ENCODE assay signal across 21 cellular contexts in genomic region chr13:88000239-88000638, GRCh38.
A peak's percentile ranks its signal among the peaks of the same experiment; 100 is the strongest.
DNase-seq lines count a peak whose midpoint lies in the region; ATAC-seq, FAIRE-seq and TF ChIP-seq lines count a peak whose summit lies in the region.
"Had no signal": no experiment of that assay in that cellular context is flagged by ENCODE, and none has a peak within 500 bp of the region (broad histone marks: within the 10 kb centered on the region; RNA-seq: fewer than 3 reads in every experiment).

No MANE protein-coding gene starts in this region.

- TF ChIP-seq POLR2A in sigmoid colon (IDR thresholded peaks at IDR 0.05): no peak

- DNase-seq in EL (peak; percentile 6), LNCaP clone FGC (ENCODE audit: low read depth) (no peak), astrocyte (ENCODE audit: low read depth) (peak; percentile 6), renal cortical epithelial cell (ENCODE audit: low read depth) (peak; percentile 35), sigmoid colon (no peak)
- DNase-seq: activated CD4-positive, CD25-positive, alpha-beta regulatory T cell treated with anti-CD3 and anti-CD28 coated beads, Interleukin-2, amount 50 U/mL, for 72 hours; activated CD8-positive, alpha-beta memory T cell treated with anti-CD3 and anti-CD28 coated beads, Interleukin-2, amount 50 U/mL, for 48 hours; activated naive CD4-positive, alpha-beta T cell treated with anti-CD3 and anti-CD28 coated beads, Interleukin-2, amount 10 ng/mL, durations not matched to agents 7 days and 5 days; caudate nucleus; effector memory CD8-positive, alpha-beta T cell; H9; lower lobe of right lung; NCI-H345; PC-3; right cardiac atrium; stimulated activated CD4-positive, alpha-beta T cell treated with anti-CD3 and anti-CD28 coated beads, Interleukin-4, amount 100 ng/mL, for 24 hours had no signal

- H3K4me2 ChIP-seq in astrocyte (ENCODE audit: low read length): peak overlapping the region; percentile 35
- H3K4me2 ChIP-seq: neural progenitor cell had no signal

- H3K9ac ChIP-seq in astrocyte (ENCODE audit: low read length): no peak overlapping the region
- H3K9ac ChIP-seq: neural progenitor cell had no signal

- intact Hi-C loops in sigmoid colon (cut with DNase I): no loop called here

- TF ChIP-seq EP300 in sigmoid colon (IDR thresholded peaks at IDR 0.05): no peak

- H3K9me3 ChIP-seq in astrocyte (ENCODE audit: insufficient read depth, low read depth, low read length): peaks cover 3% of the 10 kb centered on the region
- H3K9me3 ChIP-seq in sigmoid colon: no peaks in the 10 kb centered on the region
- H3K9me3 ChIP-seq: lower lobe of right lung, upper lobe of left lung had no signal

- no peak for FAIRE-seq in astrocyte (lab: Jason Lieb, UNC)

- H3K4me1 Mint-ChIP-seq in astrocyte (ENCODE audit: low read depth, unreplicated experiment): peaks cover 15% of the 10 kb centered on the region
- H3K4me1 Mint-ChIP-seq: activated naive CD4-positive, alpha-beta T cell treated with anti-CD3 and anti-CD28 coated beads, Interleukin-2, amount 10 ng/mL, durations not matched to agents 7 days and 5 days had no signal

- TF ChIP-seq CTCF in LNCaP clone FGC (IDR thresholded peaks at IDR 0.05; ENCODE audit: control insufficient read depth, extremely low read depth, insufficient read depth) (peak; percentile 27; the same call in 1 of the 2 replicates), astrocyte (IDR thresholded peaks at IDR 0.05; ENCODE audit: insufficient read depth, low read depth, low read length) (peak; percentile 25), sigmoid colon (IDR thresholded peaks at IDR 0.05) (no peak)

- H3K4me3 ChIP-seq in LNCaP clone FGC (ENCODE audit: low read depth, low read length) (no peak overlapping the region), astrocyte (ENCODE audit: insufficient read depth, low read depth, low read length) (no peak overlapping the region), sigmoid colon (no peak overlapping the region)
- H3K4me3 ChIP-seq: lower lobe of right lung, neural progenitor cell, upper lobe of left lung had no signal

- peaks cover 17% of the 10 kb centered on the region for H3K4me1 ChIP-seq in astrocyte (ENCODE audit: insufficient read depth, low read length)
- H3K4me1 ChIP-seq in sigmoid colon: no peaks in the 10 kb centered on the region
- H3K4me1 ChIP-seq: lower lobe of right lung, neural progenitor cell, upper lobe of left lung had no signal

- H3K27ac ChIP-seq in astrocyte (ENCODE audit: low read depth, low read length): peak overlapping the region; percentile 16
- H3K27ac ChIP-seq in sigmoid colon: no peak overlapping the region
- H3K27ac ChIP-seq: lower lobe of right lung, neural progenitor cell, upper lobe of left lung had no signal

- H4K20me1 ChIP-seq in astrocyte (ENCODE audit: insufficient read depth, low read length): no peaks in the 10 kb centered on the region

- no peaks in the 10 kb centered on the region for H3K79me2 ChIP-seq in astrocyte (ENCODE audit: insufficient read depth, low read length)

- no peaks in the 10 kb centered on the region for H3K36me3 Mint-ChIP-seq in astrocyte (ENCODE audit: low read depth, unreplicated experiment)
- H3K36me3 Mint-ChIP-seq: activated naive CD4-positive, alpha-beta T cell treated with anti-CD3 and anti-CD28 coated beads, Interleukin-2, amount 10 ng/mL, durations not matched to agents 7 days and 5 days; neural progenitor cell had no signal

- H3K36me3 ChIP-seq in astrocyte (ENCODE audit: insufficient read depth, low read length): no peaks in the 10 kb centered on the region
- H3K36me3 ChIP-seq in sigmoid colon: no peaks in the 10 kb centered on the region
- H3K36me3 ChIP-seq: lower lobe of right lung, neural progenitor cell, upper lobe of left lung had no signal

- no peaks in the 10 kb centered on the region for H3K27me3 ChIP-seq in astrocyte (ENCODE audit: insufficient read depth, low read length)
- H3K27me3 ChIP-seq in sigmoid colon: no peaks in the 10 kb centered on the region
- H3K27me3 ChIP-seq: neural progenitor cell, upper lobe of left lung had no signal

- H3K9me3 Mint-ChIP-seq in astrocyte (ENCODE audit: unreplicated experiment): peaks cover 3% of the 10 kb centered on the region

- WGBS in sigmoid colon, 2 donors: 79 to 84% methylated on average over 3 of the region's 3 CpGs

- peak overlapping the region; percentile 45 for H2AFZ ChIP-seq in astrocyte (ENCODE audit: low read depth, low read length)
- H2AFZ ChIP-seq: neural progenitor cell had no signal

- H3K27ac Mint-ChIP-seq in astrocyte (ENCODE audit: unreplicated experiment): peak overlapping the region; percentile 95
- H3K27ac Mint-ChIP-seq: activated naive CD4-positive, alpha-beta T cell treated with anti-CD3 and anti-CD28 coated beads, Interleukin-2, amount 10 ng/mL, durations not matched to agents 7 days and 5 days; effector memory CD8-positive, alpha-beta T cell; H9; neural progenitor cell; T-helper 1 cell treated with Interleukin-12 subunit alpha and Interleukin-12 subunit beta and Interleukin-4 antibody, amounts not matched to agents 30 μg/mL and 1 μg/mL, for 36 hours had no signal

- ATAC-seq in HG02623 (IDR thresholded peaks at IDR 0.05; ENCODE audit: unreplicated experiment) (no peak), GM19324 (IDR thresholded peaks at IDR 0.05; ENCODE audit: low FRiP score, unreplicated experiment) (no peak)
- ATAC-seq: effector memory CD8-positive, alpha-beta T cell; right cardiac atrium had no signal

- no peaks in the 10 kb centered on the region for H3K27me3 Mint-ChIP-seq in astrocyte (ENCODE audit: low read depth, unreplicated experiment)
- H3K27me3 Mint-ChIP-seq: activated naive CD4-positive, alpha-beta T cell treated with anti-CD3 and anti-CD28 coated beads, Interleukin-2, amount 10 ng/mL, durations not matched to agents 7 days and 5 days; effector memory CD8-positive, alpha-beta T cell had no signal

- H3K4me3 Mint-ChIP-seq in astrocyte (ENCODE audit: unreplicated experiment): peak overlapping the region; percentile 35
- H3K4me3 Mint-ChIP-seq: activated naive CD4-positive, alpha-beta T cell treated with anti-CD3 and anti-CD28 coated beads, Interleukin-2, amount 10 ng/mL, durations not matched to agents 7 days and 5 days; effector memory CD8-positive, alpha-beta T cell; H9; neural progenitor cell; T-helper 1 cell treated with Interleukin-12 subunit alpha and Interleukin-12 subunit beta and Interleukin-4 antibody, amounts not matched to agents 30 μg/mL and 1 μg/mL, for 36 hours had no signal

Comparison
In these comparisons a context has a peak if more than half of its experiments do, and no peak if none do; other contexts are left out.
1. DNase-seq: peak in EL (single experiment), astrocyte (single experiment) and renal cortical epithelial cell (single experiment); none in LNCaP clone FGC (single experiment) and sigmoid colon (single experiment).
2. CTCF ChIP-seq: peak in LNCaP clone FGC (single experiment) and astrocyte (single experiment); none in sigmoid colon (0 of 4).